Comparison of ENCODE assay signal across 13 cellular contexts in the genomic region with DNA sequence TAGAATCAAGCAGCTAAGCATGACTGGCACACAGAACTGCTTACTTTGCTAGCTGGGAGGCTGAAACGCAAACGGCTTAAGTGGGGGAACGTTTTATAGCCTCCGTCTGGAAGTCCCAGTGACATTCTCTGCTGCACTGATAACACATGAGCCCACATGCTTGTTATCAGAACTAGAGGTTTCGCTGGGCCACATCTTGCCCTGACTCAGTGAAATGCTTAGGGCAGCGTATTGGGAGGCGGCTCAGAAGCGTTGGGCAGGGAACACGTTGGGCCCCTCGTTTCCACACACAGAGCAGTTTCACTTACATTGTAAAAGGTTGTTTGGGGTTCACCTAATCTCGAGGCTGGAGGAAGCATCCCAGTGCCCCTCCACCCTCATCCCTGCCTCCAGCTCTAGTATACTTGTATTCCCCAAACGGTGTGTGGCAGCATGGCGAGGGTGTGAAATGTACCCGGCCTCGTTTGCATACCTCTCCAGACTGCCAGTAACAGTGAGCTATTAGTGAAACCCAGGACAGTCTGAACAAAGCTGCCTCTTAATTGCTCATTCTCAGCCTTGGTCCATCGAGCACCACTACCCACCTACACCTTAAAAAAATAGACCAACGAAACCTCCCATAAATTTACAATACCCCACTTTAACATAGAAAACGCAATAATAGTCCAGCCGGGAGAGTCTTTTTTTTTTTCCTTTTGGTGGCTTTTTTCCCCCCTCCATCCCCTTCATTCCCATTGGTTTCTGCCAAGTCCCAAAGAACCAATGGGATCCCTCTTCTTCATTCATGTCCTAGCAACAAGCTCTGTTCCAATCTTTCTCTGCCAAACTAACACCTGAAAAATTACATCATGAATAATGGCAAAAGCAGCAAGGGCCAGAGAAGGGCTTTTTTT.
A peak's percentile ranks its signal among the peaks of the same experiment; 100 is the strongest.
DNase-seq lines count a peak whose midpoint lies in the region; ATAC-seq, FAIRE-seq and TF ChIP-seq lines count a peak whose summit lies in the region.
"Had no signal": no experiment of that assay in that cellular context is flagged by ENCODE, and none has a peak within 500 bp of the region (broad histone marks: within the 10 kb centered on the region; RNA-seq: fewer than 3 reads in every experiment).

No MANE protein-coding gene starts in this region.

- no peaks in the 10 kb centered on the region for H3K9me3 ChIP-seq in neural cell (ENCODE audit: low read length)

- TF ChIP-seq CTCF in neural cell (IDR thresholded peaks at IDR 0.05; ENCODE audit: poor library complexity, severe bottlenecking), result no peak
- no peak for TF ChIP-seq CTCF in GM13976 (IDR thresholded peaks at IDR 0.05; ENCODE audit: borderline replicate concordance, control extremely low read depth, extremely low read depth, insufficient read depth, missing control alignments)

- no peak overlapping the region for H3K4me3 ChIP-seq in neural cell (ENCODE audit: low read length)

- no peaks in the 10 kb centered on the region for H3K9me2 ChIP-seq in neural cell (ENCODE audit: insufficient read depth, low read length)

- in situ Hi-C loops in GM13976 (cut with MboI; ENCODE audit: low sequenced_read_pairs, unreplicated experiment), result no loop called here

- TF ChIP-seq EP300 in neural cell (conservative IDR thresholded peaks at IDR 0.05; ENCODE audit: poor library complexity, severe bottlenecking), result peak; percentile 20

- no peak for TF ChIP-seq POLR2A in GM18505 (IDR thresholded peaks at IDR 0.05; ENCODE audit: borderline replicate concordance, extremely low read depth, insufficient read depth, insufficient read length)

- DNase-seq in A172 (ENCODE audit: low spot score) (peak; percentile 27), NCI-H2227 (lab: John Stamatoyannopoulos, UW; ENCODE audit: unreplicated experiment) (peak; percentile 78), KG1 (lab: John Stamatoyannopoulos, UW) (no peak), GM13976 (ENCODE audit: low spot score) (no peak)
- DNase-seq in activated effector memory CD4-positive, alpha-beta T cell treated with Interleukin-2 at 50 U/mL for 16 hours, result no peak
- DNase-seq: SIG-M5; stimulated activated naive CD4-positive, alpha-beta T cell had no signal

- H2AFZ ChIP-seq in neural cell (ENCODE audit: low read depth, low read length), result no peak overlapping the region

- no peak for ATAC-seq in GM18505 (IDR thresholded peaks at IDR 0.05; ENCODE audit: unreplicated experiment)
- ATAC-seq: HCT116; natural killer cell treated with Interleukin-12 subunit alpha and Interleukin-12 subunit beta and Interleukin-15 and Interleukin-18, amount 100 ng/mL, for 72 hours had no signal

- no peaks in the 10 kb centered on the region for H3K36me3 ChIP-seq in neural cell (ENCODE audit: insufficient read depth, low read length)

- H3K79me2 ChIP-seq in neural cell (replicated peaks; ENCODE audit: insufficient read depth, low read length), result no peaks in the 10 kb centered on the region

- H3K27me3 ChIP-seq in neural cell (ENCODE audit: insufficient read depth, low read depth, low read length), result no peaks in the 10 kb centered on the region

- H3K27ac ChIP-seq in neural cell (ENCODE audit: low read length), result peak overlapping the region; percentile 61
- H3K27ac ChIP-seq: epithelial cell of prostate had no signal

- H3K4me2 ChIP-seq in neural cell (ENCODE audit: low read length), result no peak overlapping the region

- no peaks in the 10 kb centered on the region for H4K20me1 ChIP-seq in neural cell (ENCODE audit: insufficient read depth)

- TF ChIP-seq RAD21 in neural cell (conservative IDR thresholded peaks at IDR 0.05), result no peak

- peak; percentile 94 for FAIRE-seq in endometrium (lab: Jason Lieb, UNC)

- no peak overlapping the region for H3K9ac ChIP-seq in neural cell (ENCODE audit: low read length)

- no peaks in the 10 kb centered on the region for H3F3A ChIP-seq in neural cell (ENCODE audit: insufficient read depth, low read length, poor library complexity, severe bottlenecking)

TF ChIP-seq in neural cell, 6 proteins besides CTCF, POLR2A, EP300 and RAD21:
- TF ChIP-seq EZH2 (IDR thresholded peaks at IDR 0.05; ENCODE audit: borderline replicate concordance, insufficient read depth, low read length, poor library complexity, severe bottlenecking) (no peak), SMC3 (conservative IDR thresholded peaks at IDR 0.05; ENCODE audit: poor library complexity) (no peak), TAF1 (IDR thresholded peaks at IDR 0.05; ENCODE audit: low read depth) (no peak), MXI1 (conservative IDR thresholded peaks at IDR 0.05; ENCODE audit: poor library complexity, severe bottlenecking) (no peak), POLR2AphosphoS5 (IDR thresholded peaks at IDR 0.05) (no peak)
- TF ChIP-seq, protein P1, sequence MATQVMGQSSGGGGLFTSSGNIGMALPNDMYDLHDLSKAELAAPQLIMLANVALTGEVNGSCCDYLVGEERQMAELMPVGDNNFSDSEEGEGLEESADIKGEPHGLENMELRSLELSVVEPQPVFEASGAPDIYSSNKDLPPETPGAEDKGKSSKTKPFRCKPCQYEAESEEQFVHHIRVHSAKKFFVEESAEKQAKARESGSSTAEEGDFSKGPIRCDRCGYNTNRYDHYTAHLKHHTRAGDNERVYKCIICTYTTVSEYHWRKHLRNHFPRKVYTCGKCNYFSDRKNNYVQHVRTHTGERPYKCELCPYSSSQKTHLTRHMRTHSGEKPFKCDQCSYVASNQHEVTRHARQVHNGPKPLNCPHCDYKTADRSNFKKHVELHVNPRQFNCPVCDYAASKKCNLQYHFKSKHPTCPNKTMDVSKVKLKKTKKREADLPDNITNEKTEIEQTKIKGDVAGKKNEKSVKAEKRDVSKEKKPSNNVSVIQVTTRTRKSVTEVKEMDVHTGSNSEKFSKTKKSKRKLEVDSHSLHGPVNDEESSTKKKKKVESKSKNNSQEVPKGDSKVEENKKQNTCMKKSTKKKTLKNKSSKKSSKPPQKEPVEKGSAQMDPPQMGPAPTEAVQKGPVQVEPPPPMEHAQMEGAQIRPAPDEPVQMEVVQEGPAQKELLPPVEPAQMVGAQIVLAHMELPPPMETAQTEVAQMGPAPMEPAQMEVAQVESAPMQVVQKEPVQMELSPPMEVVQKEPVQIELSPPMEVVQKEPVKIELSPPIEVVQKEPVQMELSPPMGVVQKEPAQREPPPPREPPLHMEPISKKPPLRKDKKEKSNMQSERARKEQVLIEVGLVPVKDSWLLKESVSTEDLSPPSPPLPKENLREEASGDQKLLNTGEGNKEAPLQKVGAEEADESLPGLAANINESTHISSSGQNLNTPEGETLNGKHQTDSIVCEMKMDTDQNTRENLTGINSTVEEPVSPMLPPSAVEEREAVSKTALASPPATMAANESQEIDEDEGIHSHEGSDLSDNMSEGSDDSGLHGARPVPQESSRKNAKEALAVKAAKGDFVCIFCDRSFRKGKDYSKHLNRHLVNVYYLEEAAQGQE (IDR thresholded peaks at IDR 0.05; ENCODE audit: borderline replicate concordance), result no peak

Comparison
In these comparisons a context has a peak if more than half of its experiments do, and no peak if none do; other contexts are left out.
1. DNase-seq: peak in A172 (single experiment) and NCI-H2227 (single experiment); none in activated effector memory CD4-positive, alpha-beta T cell treated with Interleukin-2 at 50 U/mL for 16 hours (single experiment), KG1 (single experiment) and GM13976 (single experiment).